ENCODE assay signal across 25 cellular contexts in the genomic region with DNA sequence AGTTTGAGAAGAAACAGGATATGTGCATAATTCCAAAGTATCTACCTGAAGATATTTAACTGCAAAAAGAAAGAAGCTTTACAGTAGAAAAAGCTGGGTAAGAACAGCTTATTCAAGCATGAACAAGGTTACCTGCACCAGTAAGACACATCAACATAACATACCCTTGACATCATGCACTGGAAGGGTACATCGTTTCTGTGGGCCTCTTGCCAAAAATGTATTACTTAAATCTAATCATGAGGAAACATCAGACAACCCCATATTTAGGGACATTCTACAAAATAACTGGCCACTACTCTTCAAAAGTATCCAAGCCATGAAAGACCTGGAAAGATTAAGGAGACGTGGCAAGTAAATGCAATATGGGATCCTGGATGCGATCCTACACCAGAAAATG.
"Had no signal": no experiment of that assay in that cellular context is flagged by ENCODE, and none has a peak within 500 bp of the region (broad histone marks: within the 10 kb centered on the region; RNA-seq: fewer than 3 reads in every experiment).

No MANE protein-coding gene starts in this region.

- H3K36me3 ChIP-seq: esophagus squamous epithelium, gastroesophageal sphincter, upper lobe of right lung, vagina had no signal

- FAIRE-seq: endometrium, kidney had no signal

- H3K27me3 Mint-ChIP-seq: stimulated activated naive B cell treated with anti-CD40 and anti-IgM and Interleukin-4, amounts not matched to agents 10 μg/mL and 1 μg/mL and 100 μg/mL, for 72 hours; stimulated activated naive CD8-positive, alpha-beta T cell treated with anti-CD3 and anti-CD28 coated beads, Interleukin-15, amount 100 ng/mL, for 72 hours had no signal

- H3K27me3 ChIP-seq: esophagus squamous epithelium, gastroesophageal sphincter, hepatocyte, testis, tibial nerve, upper lobe of right lung, vagina had no signal

- H3K9me3 Mint-ChIP-seq: natural killer cell; neural crest cell; stimulated activated naive B cell treated with anti-CD40 and anti-IgM and Interleukin-4, amounts not matched to agents 10 μg/mL and 1 μg/mL and 100 μg/mL, for 72 hours; stimulated activated naive CD8-positive, alpha-beta T cell treated with anti-CD3 and anti-CD28 coated beads, Interleukin-15, amount 100 ng/mL, for 72 hours had no signal

- H3K4me2 ChIP-seq: hepatocyte had no signal

- H3K4me1 Mint-ChIP-seq: neural crest cell had no signal

- DNase-seq: effector memory CD4-positive, alpha-beta T cell; esophagus squamous epithelium; foreskin fibroblast; kidney; left colon; left ventricle myocardium superior; mesendoderm; natural killer cell; posterior cingulate gyrus; stimulated activated CD4-positive, alpha-beta T cell treated with anti-CD3 and anti-CD28 coated beads, Interleukin-2, amount 100 ng/mL, for 24 hours; stimulated activated CD4-positive, alpha-beta T cell treated with anti-CD3 and anti-CD28 coated beads, Interleukin-4, amount 100 ng/mL, for 4 hours; stimulated activated naive B cell treated with anti-CD40 and anti-IgM and Interleukin-4, amounts not matched to agents 10 μg/mL and 1 μg/mL and 100 μg/mL, for 72 hours; stimulated activated naive CD8-positive, alpha-beta T cell treated with anti-CD3 and anti-CD28 coated beads, Interleukin-15, amount 100 ng/mL, for 72 hours; testis; upper lobe of right lung had no signal

- H3K36me3 Mint-ChIP-seq: natural killer cell had no signal

- H3K27ac Mint-ChIP-seq: natural killer cell; stimulated activated naive B cell treated with anti-CD40 and anti-IgM and Interleukin-4, amounts not matched to agents 10 μg/mL and 1 μg/mL and 100 μg/mL, for 72 hours had no signal

- H3K9me3 ChIP-seq: esophagus squamous epithelium, gastroesophageal sphincter, testis, tibial nerve, upper lobe of right lung, vagina had no signal

- H3K4me1 ChIP-seq: esophagus squamous epithelium, gastroesophageal sphincter, testis, upper lobe of right lung, vagina had no signal

- H3K4me3 ChIP-seq: esophagus squamous epithelium, gastroesophageal sphincter, hepatocyte, lung, skin epidermis, testis, tibial nerve, upper lobe of right lung, vagina had no signal

- H3K27ac ChIP-seq: epithelial cell of prostate, esophagus squamous epithelium, gastroesophageal sphincter, hepatocyte, testis, tibial nerve, upper lobe of right lung, vagina had no signal

- H3K79me2 ChIP-seq: hepatocyte had no signal

- H2AFZ ChIP-seq: hepatocyte had no signal

- H3K4me3 Mint-ChIP-seq: natural killer cell; neural crest cell; stimulated activated naive B cell treated with anti-CD40 and anti-IgM and Interleukin-4, amounts not matched to agents 10 μg/mL and 1 μg/mL and 100 μg/mL, for 72 hours; stimulated activated naive CD8-positive, alpha-beta T cell treated with anti-CD3 and anti-CD28 coated beads, Interleukin-15, amount 100 ng/mL, for 72 hours had no signal

- ATAC-seq: gastroesophageal sphincter; left colon; left ventricle myocardium superior; natural killer cell; sciatic nerve; stimulated activated naive B cell treated with anti-CD40 and anti-IgM and Interleukin-4, amounts not matched to agents 10 μg/mL and 1 μg/mL and 100 μg/mL, for 72 hours; stimulated activated naive CD8-positive, alpha-beta T cell treated with anti-CD3 and anti-CD28 coated beads, Interleukin-15, amount 100 ng/mL, for 72 hours; upper lobe of right lung had no signal
